In genomic region chr6:53287336-53288225, GRCh38 we compare ENCODE assay signal across 12 cellular contexts.
A peak's percentile ranks its signal among the peaks of the same experiment; 100 is the strongest.
DNase-seq lines count a peak whose midpoint lies in the region; ATAC-seq lines count a peak whose summit lies in the region.
"Had no signal": no experiment of that assay in that cellular context is flagged by ENCODE, and none has a peak within 500 bp of the region (broad histone marks: within the 10 kb centered on the region; RNA-seq: fewer than 3 reads in every experiment).

No MANE protein-coding gene starts in this region.

- no peaks in the 10 kb centered on the region for H3K9me3 Mint-ChIP-seq in CD4-positive, CD25-positive, alpha-beta regulatory T cell
- H3K9me3 Mint-ChIP-seq in central memory CD8-positive, alpha-beta T cell, result no peaks in the 10 kb centered on the region

- H3K9me3 ChIP-seq in CD4-positive, CD25-positive, alpha-beta regulatory T cell (ENCODE audit: control insufficient read depth in 2 of 2, low read length in 2 of 2), result no peaks in the 10 kb centered on the region
- H3K9me3 ChIP-seq: colonic mucosa had no signal

- H3K4me1 Mint-ChIP-seq in CD4-positive, CD25-positive, alpha-beta regulatory T cell, result peaks cover 39 to 91% (median 65%) of the 10 kb centered on the region in 4 donors
- H3K4me1 Mint-ChIP-seq in central memory CD8-positive, alpha-beta T cell, result peaks cover 59% of the 10 kb centered on the region

- no peaks in the 10 kb centered on the region for H3K27me3 Mint-ChIP-seq in CD4-positive, CD25-positive, alpha-beta regulatory T cell
- H3K27me3 Mint-ChIP-seq in central memory CD8-positive, alpha-beta T cell, result no peaks in the 10 kb centered on the region
- H3K27me3 Mint-ChIP-seq: activated CD4-positive, alpha-beta T cell treated with anti-CD3 and anti-CD28 coated beads for 36 hours had no signal

- H3K4me3 Mint-ChIP-seq in CD4-positive, CD25-positive, alpha-beta regulatory T cell, result peak overlapping the region in 3 of 4 donors; percentile 7 to 57 (median 53)
- H3K4me3 Mint-ChIP-seq in central memory CD8-positive, alpha-beta T cell, result no peak overlapping the region
- H3K4me3 Mint-ChIP-seq: activated CD4-positive, alpha-beta T cell treated with anti-CD3 and anti-CD28 coated beads for 36 hours had no signal

- H3K27ac ChIP-seq in CD4-positive, CD25-positive, alpha-beta regulatory T cell (ENCODE audit: insufficient read depth, low read length, poor library complexity, severe bottlenecking), result peak overlapping the region; percentile 79
- H3K27ac ChIP-seq: colonic mucosa, KMS-11 had no signal

- peaks cover 90% of the 10 kb centered on the region for H3K4me1 ChIP-seq in CD4-positive, CD25-positive, alpha-beta regulatory T cell (ENCODE audit: control insufficient read depth, insufficient read depth, low read length, poor library complexity, severe bottlenecking)
- H3K4me1 ChIP-seq: colonic mucosa had no signal

- H3K36me3 Mint-ChIP-seq in CD4-positive, CD25-positive, alpha-beta regulatory T cell, result peaks cover 27% of the 10 kb centered on the region
- peaks cover 23% of the 10 kb centered on the region for H3K36me3 Mint-ChIP-seq in central memory CD8-positive, alpha-beta T cell (ENCODE audit: insufficient read depth)

- no peak for ATAC-seq in CD4-positive, CD25-positive, alpha-beta regulatory T cell (ENCODE audit: low read depth in 2 of 2)
- no peak for ATAC-seq in central memory CD8-positive, alpha-beta T cell (replicated peaks; ENCODE audit: extremely low read depth, poor library complexity, severe bottlenecking)
- ATAC-seq in GM21619 (IDR thresholded peaks at IDR 0.05; ENCODE audit: unreplicated experiment) (no peak), HG03460 (IDR thresholded peaks at IDR 0.05; ENCODE audit: unreplicated experiment) (no peak)
- ATAC-seq: activated CD4-positive, alpha-beta T cell treated with anti-CD3 and anti-CD28 coated beads for 36 hours had no signal

- H3K27ac Mint-ChIP-seq in CD4-positive, CD25-positive, alpha-beta regulatory T cell, result peak overlapping the region; percentile 78 to 94 (median 89)
- peak overlapping the region; percentile 14 for H3K27ac Mint-ChIP-seq in central memory CD8-positive, alpha-beta T cell (ENCODE audit: low read depth)

- H3K27me3 ChIP-seq in CD4-positive, CD25-positive, alpha-beta regulatory T cell (ENCODE audit: control insufficient read depth, insufficient read depth, low read length), result no peaks in the 10 kb centered on the region
- H3K27me3 ChIP-seq: colonic mucosa had no signal

- no peak for DNase-seq in CD4-positive, CD25-positive, alpha-beta regulatory T cell
- DNase-seq in NCI-H128 (lab: John Stamatoyannopoulos, UW; ENCODE audit: unreplicated experiment), result peak; percentile 41
- DNase-seq in central memory CD8-positive, alpha-beta T cell (ENCODE audit: low spot score in 2 of 2), result no peak
- peak; percentile 48 for DNase-seq in myocyte (ENCODE audit: low read depth)
- DNase-seq in NK-92 (lab: John Stamatoyannopoulos, UW; ENCODE audit: unreplicated experiment), result no peak
- no peak for DNase-seq in OCI-M1 (lab: John Stamatoyannopoulos, UW)
- DNase-seq: activated CD4-positive, alpha-beta T cell treated with anti-CD3 and anti-CD28 coated beads for 36 hours; Calu3; colonic mucosa had no signal

- peaks cover 10% of the 10 kb centered on the region for H3K36me3 ChIP-seq in CD4-positive, CD25-positive, alpha-beta regulatory T cell (ENCODE audit: control insufficient read depth, insufficient read depth, low read length)
- H3K36me3 ChIP-seq: colonic mucosa had no signal

- H3K4me3 ChIP-seq in CD4-positive, CD25-positive, alpha-beta regulatory T cell (ENCODE audit: low read depth, low read length), result no peak overlapping the region
- H3K4me3 ChIP-seq: colonic mucosa had no signal

Comparison
In these comparisons a context has a peak if more than half of its experiments do, and no peak if none do; other contexts are left out.
1. DNase-seq: peak in NCI-H128 (single experiment) and myocyte (single experiment); none in CD4-positive, CD25-positive, alpha-beta regulatory T cell (0 of 3), central memory CD8-positive, alpha-beta T cell (0 of 2), NK-92 (single experiment) and OCI-M1 (single experiment).